ENCODE assay signal across 1 cellular context in genomic region chr13:21142766-21143165, GRCh38.
TF ChIP-seq lines count a peak whose summit lies in the region.

No MANE protein-coding gene starts in this region.

TF ChIP-seq in GM23338, 12 proteins besides CTCF, POLR2A, EP300 and RAD21 (continued from another document):
- TF ChIP-seq ZNF462 (CRISPR knock-in tag; IDR thresholded peaks at IDR 0.05) (no peak), REST (IDR thresholded peaks at IDR 0.05; ENCODE audit: unreplicated experiment) (no peak), JUNB (IDR thresholded peaks at IDR 0.05; ENCODE audit: unreplicated experiment) (no peak), CREB1 (CRISPR knock-in tag; IDR thresholded peaks at IDR 0.05; ENCODE audit: low read depth) (no peak), EZH2 (IDR thresholded peaks at IDR 0.05; ENCODE audit: low read depth, unreplicated experiment) (no peak), POLR2AphosphoS5 (IDR thresholded peaks at IDR 0.05; ENCODE audit: low read depth) (no peak)
TF ChIP-seq in GM23338: peak in this region for 0.
